In the genomic region with DNA sequence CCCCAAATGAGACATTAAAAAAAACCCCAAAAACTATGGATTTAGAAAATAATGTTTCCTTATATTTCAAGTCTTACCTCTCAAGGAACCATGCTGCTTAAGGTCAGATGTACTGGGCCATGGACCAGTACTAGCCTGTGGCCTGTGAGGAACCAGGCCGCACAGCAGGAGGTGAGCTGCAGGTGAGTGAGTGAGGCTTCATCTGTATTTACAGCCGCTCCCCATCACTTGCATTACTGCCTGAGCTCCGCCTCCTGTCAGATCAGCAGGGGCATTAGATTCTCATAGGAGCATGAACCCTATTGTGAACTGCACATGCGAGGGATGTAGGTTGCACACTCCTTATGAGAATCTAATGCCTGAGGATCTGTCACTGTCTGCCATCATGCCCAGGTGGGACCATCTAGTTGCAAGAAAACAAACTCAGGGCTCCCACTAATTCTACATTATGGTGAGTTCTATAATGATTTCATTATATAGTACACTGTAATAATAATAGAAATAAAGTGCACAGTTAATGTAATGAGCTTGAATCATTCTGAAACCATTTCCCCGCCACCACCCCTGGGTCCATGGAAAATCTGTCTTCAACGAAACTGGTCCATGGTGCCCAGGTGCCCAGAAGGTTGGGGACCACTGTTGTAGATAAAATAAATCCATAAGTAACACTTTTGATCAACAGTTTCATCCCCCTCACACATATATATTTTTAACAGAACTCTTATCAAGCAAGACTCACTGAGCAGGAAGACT, we compare ENCODE assay signal across 17 cellular contexts.
A peak's percentile ranks its signal among the peaks of the same experiment; 100 is the strongest.
DNase-seq lines count a peak whose midpoint lies in the region; ATAC-seq and TF ChIP-seq lines count a peak whose summit lies in the region.
"Had no signal": no experiment of that assay in that cellular context is flagged by ENCODE, and none has a peak within 500 bp of the region (broad histone marks: within the 10 kb centered on the region; RNA-seq: fewer than 3 reads in every experiment).

No MANE protein-coding gene starts in this region.

- no peak overlapping the region for H3K4me3 Mint-ChIP-seq in activated CD4-positive, alpha-beta T cell treated with anti-CD3 and anti-CD28 coated beads for 36 hours
- H3K4me3 Mint-ChIP-seq: CD4-positive, alpha-beta memory T cell; naive B cell; stimulated activated naive CD8-positive, alpha-beta T cell treated with anti-CD3 and anti-CD28 coated beads, Interleukin-15, Interleukin-2, amounts not matched to agents 100 ng/mL and 50 ng/mL, for 24 hours; T-helper 1 cell treated with Interleukin-12 subunit alpha and Interleukin-12 subunit beta and Interleukin-4 antibody, amounts not matched to agents 30 μg/mL and 1 μg/mL, for 36 hours had no signal

- peaks cover 3 to 14% of the 10 kb centered on the region in 2 donors for H3K36me3 ChIP-seq in body of pancreas (replicated peaks in 1 of 2; ENCODE audit: insufficient read depth in 1 of 2, low read depth in 2 of 2)
- H3K36me3 ChIP-seq in smooth muscle cell (ENCODE audit: low read depth) = peaks cover 8% of the 10 kb centered on the region
- H3K36me3 ChIP-seq in prostate gland = peaks cover 0 to 5% of the 10 kb centered on the region in 2 donors
- H3K36me3 ChIP-seq: uterus had no signal

- H3K79me2 ChIP-seq in smooth muscle cell (ENCODE audit: low read depth) = no peaks in the 10 kb centered on the region

- no peaks in the 10 kb centered on the region for H3K36me3 Mint-ChIP-seq in activated CD4-positive, alpha-beta T cell treated with anti-CD3 and anti-CD28 coated beads for 36 hours (ENCODE audit: low read depth)
- H3K36me3 Mint-ChIP-seq: CD4-positive, alpha-beta memory T cell had no signal

- intact Hi-C loops in activated CD4-positive, alpha-beta T cell treated with anti-CD3 and anti-CD28 coated beads for 36 hours (cut with DNase I, micrococcal nuclease) = no loop called here
- intact Hi-C loops in body of pancreas (cut with DNase I) (no loop called here), prostate gland (cut with DNase I) (no loop called here)

- H3K4me1 ChIP-seq in body of pancreas (peaks cover 43% of the 10 kb centered on the region), smooth muscle cell (ENCODE audit: low read depth) (peaks cover 7% of the 10 kb centered on the region), prostate gland (replicated peaks) (no peaks in the 10 kb centered on the region)
- H3K4me1 ChIP-seq: esophagus muscularis mucosa, uterus had no signal

- TF ChIP-seq CTCF in body of pancreas (IDR thresholded peaks at IDR 0.05) = no peak
- no peak for TF ChIP-seq CTCF in smooth muscle cell (IDR thresholded peaks at IDR 0.05; ENCODE audit: borderline replicate concordance, insufficient read depth, poor library complexity, severe bottlenecking)
- no peak for TF ChIP-seq CTCF in prostate gland (IDR thresholded peaks at IDR 0.05)

- H3F3A ChIP-seq in smooth muscle cell (ENCODE audit: low read depth) = peaks cover 33% of the 10 kb centered on the region

- POLR2A ChIA-PET in activated CD4-positive, alpha-beta T cell treated with anti-CD3 and anti-CD28 coated beads for 36 hours (lab: Charles Lee) = no interaction called here

- CTCF ChIA-PET in activated CD4-positive, alpha-beta T cell treated with anti-CD3 and anti-CD28 coated beads for 36 hours (lab: Charles Lee) = no interaction called here

- no peaks in the 10 kb centered on the region for H3K27me3 Mint-ChIP-seq in activated CD4-positive, alpha-beta T cell treated with anti-CD3 and anti-CD28 coated beads for 36 hours
- H3K27me3 Mint-ChIP-seq: naive B cell; stimulated activated naive CD8-positive, alpha-beta T cell treated with anti-CD3 and anti-CD28 coated beads, Interleukin-15, Interleukin-2, amounts not matched to agents 100 ng/mL and 50 ng/mL, for 24 hours had no signal

- no peak for TF ChIP-seq POLR2A in body of pancreas (IDR thresholded peaks at IDR 0.05)
- TF ChIP-seq POLR2A in prostate gland (IDR thresholded peaks at IDR 0.05) = no peak

- H3K9me3 ChIP-seq in body of pancreas (no peaks in the 10 kb centered on the region), smooth muscle cell (replicated peaks; ENCODE audit: low read depth) (no peaks in the 10 kb centered on the region), prostate gland (no peaks in the 10 kb centered on the region)
- H3K9me3 ChIP-seq: esophagus muscularis mucosa, uterus had no signal

- no peak for ATAC-seq in activated CD4-positive, alpha-beta T cell treated with anti-CD3 and anti-CD28 coated beads for 36 hours
- ATAC-seq in body of pancreas (no peak), left lobe of liver (peak; percentile 46)
- ATAC-seq: Right ventricle myocardium inferior had no signal

- WGBS in body of pancreas, 2 donors = 86 to 94% methylated on average over 6 of the region's 6 CpGs
- 85% methylated on average over 6 of the region's 6 CpGs for WGBS in smooth muscle cell (ENCODE audit: low lambda C conversion rate)
- 97% methylated on average over 6 of the region's 6 CpGs for WGBS in prostate gland

- no peaks in the 10 kb centered on the region for H3K9me3 Mint-ChIP-seq in activated CD4-positive, alpha-beta T cell treated with anti-CD3 and anti-CD28 coated beads for 36 hours (ENCODE audit: low read depth)
- H3K9me3 Mint-ChIP-seq: CD4-positive, alpha-beta memory T cell; naive B cell; stimulated activated naive CD8-positive, alpha-beta T cell treated with anti-CD3 and anti-CD28 coated beads, Interleukin-15, Interleukin-2, amounts not matched to agents 100 ng/mL and 50 ng/mL, for 24 hours; T-helper 1 cell treated with Interleukin-12 subunit alpha and Interleukin-12 subunit beta and Interleukin-4 antibody, amounts not matched to agents 30 μg/mL and 1 μg/mL, for 36 hours had no signal

- no peak for DNase-seq in activated CD4-positive, alpha-beta T cell treated with anti-CD3 and anti-CD28 coated beads for 36 hours
- DNase-seq in activated CD4-positive, alpha-beta T cell treated with anti-CD3 and anti-CD28 coated beads for 1 hour = no peak
- DNase-seq in body of pancreas (no peak), left lobe of liver (ENCODE audit: low spot score) (no peak), smooth muscle cell (lab: John Stamatoyannopoulos, UW; ENCODE audit: unreplicated experiment) (no peak), NOMO-1 (lab: John Stamatoyannopoulos, UW; ENCODE audit: unreplicated experiment in 2 of 2) (no peak), prostate gland (ENCODE audit: low spot score) (no peak), NCI-H2171 (lab: John Stamatoyannopoulos, UW) (no peak)
- DNase-seq: activated gamma-delta T cell treated with Interleukin-2 at 50 U/mL for 16 hours; CD4-positive, alpha-beta memory T cell; naive B cell; NCI-H2227 treated with DMSO at 0.1 percent for 48 hours; uterus had no signal

- H3K27me3 ChIP-seq in body of pancreas (no peaks in the 10 kb centered on the region), smooth muscle cell (ENCODE audit: low read depth) (no peaks in the 10 kb centered on the region), prostate gland (replicated peaks; ENCODE audit: insufficient read depth) (no peaks in the 10 kb centered on the region)
- H3K27me3 ChIP-seq: esophagus muscularis mucosa, uterus had no signal

- H3K9ac ChIP-seq in smooth muscle cell (ENCODE audit: low read depth) = peak overlapping the region; percentile 46

- H2AFZ ChIP-seq in smooth muscle cell (ENCODE audit: low read depth) = no peak overlapping the region

- H3K4me3 ChIP-seq in body of pancreas (no peak overlapping the region), smooth muscle cell (no peak overlapping the region), prostate gland (no peak overlapping the region)
- H3K4me3 ChIP-seq: esophagus muscularis mucosa, uterus had no signal

- H3K27ac ChIP-seq in body of pancreas (peak overlapping the region in 3 of 4 donors; percentile 40 to 66 (median 62)), smooth muscle cell (ENCODE audit: low read depth) (peak overlapping the region; percentile 91), prostate gland (no peak overlapping the region)
- H3K27ac ChIP-seq: esophagus muscularis mucosa, uterus had no signal

- H3K27ac Mint-ChIP-seq in activated CD4-positive, alpha-beta T cell treated with anti-CD3 and anti-CD28 coated beads for 36 hours = peak overlapping the region; percentile 4
- H3K27ac Mint-ChIP-seq: CD4-positive, alpha-beta memory T cell; naive B cell; stimulated activated naive CD8-positive, alpha-beta T cell treated with anti-CD3 and anti-CD28 coated beads, Interleukin-15, Interleukin-2, amounts not matched to agents 100 ng/mL and 50 ng/mL, for 24 hours; T-helper 1 cell treated with Interleukin-12 subunit alpha and Interleukin-12 subunit beta and Interleukin-4 antibody, amounts not matched to agents 30 μg/mL and 1 μg/mL, for 36 hours had no signal

- H3K4me2 ChIP-seq in smooth muscle cell = peak overlapping the region; percentile 45

- H3K4me1 Mint-ChIP-seq in activated CD4-positive, alpha-beta T cell treated with anti-CD3 and anti-CD28 coated beads for 36 hours = peaks cover 7% of the 10 kb centered on the region
- H3K4me1 Mint-ChIP-seq: CD4-positive, alpha-beta memory T cell; naive B cell had no signal

- H4K20me1 ChIP-seq in smooth muscle cell (ENCODE audit: low read depth) = peaks cover 3% of the 10 kb centered on the region

Comparison
In these comparisons a context has a peak if more than half of its experiments do, and no peak if none do; other contexts are left out.
1. H3K27ac ChIP-seq: peak in body of pancreas (3 of 4) and smooth muscle cell (single experiment); none in prostate gland (0 of 2).